ENCODE assay signal across 19 cellular contexts in the genomic region with DNA sequence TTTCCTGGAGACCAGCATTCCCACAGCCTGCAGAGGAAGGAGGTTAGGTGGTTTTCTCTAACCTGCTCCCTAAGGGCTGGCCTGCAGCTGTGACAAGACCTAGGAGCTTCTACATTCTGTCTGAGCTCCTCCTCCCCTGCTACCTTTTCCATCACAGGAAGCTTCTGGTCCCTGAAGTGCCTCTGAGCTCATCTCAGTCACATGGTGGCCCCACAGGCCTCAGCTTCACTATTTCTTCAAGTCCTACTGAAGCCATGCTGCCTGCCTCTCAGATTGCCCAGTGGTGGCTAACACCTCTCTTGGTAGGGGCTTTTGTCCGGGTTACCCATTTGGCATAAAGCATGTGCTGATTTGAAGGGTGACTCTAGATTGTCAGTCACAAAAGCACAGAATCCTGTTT.
DNase-seq lines count a peak whose midpoint lies in the region; ATAC-seq, FAIRE-seq and TF ChIP-seq lines count a peak whose summit lies in the region.
"Had no signal": no experiment of that assay in that cellular context is flagged by ENCODE, and none has a peak within 500 bp of the region (broad histone marks: within the 10 kb centered on the region; RNA-seq: fewer than 3 reads in every experiment).

No MANE protein-coding gene starts in this region.

- no peaks in the 10 kb centered on the region for H3K4me1 Mint-ChIP-seq in activated CD4-positive, alpha-beta T cell treated with anti-CD3 and anti-CD28 coated beads for 36 hours
- peaks cover 16 to 32% of the 10 kb centered on the region in 2 donors for H3K4me1 Mint-ChIP-seq in stimulated activated naive B cell treated with anti-CD40 and anti-IgM and Interleukin-4, amounts not matched to agents 10 μg/mL and 1 μg/mL and 100 μg/mL, for 72 hours

- H3K9me3 ChIP-seq in OCI-LY1 (ENCODE audit: low read length) (no peaks in the 10 kb centered on the region), HepG2 (ENCODE audit: low read length) (no peaks in the 10 kb centered on the region)
- H3K9me3 ChIP-seq: neutrophil, right atrium auricular region had no signal

- FAIRE-seq in HepG2 (lab: Jason Lieb, UNC) (no peak), GM12891 (lab: Jason Lieb, UNC) (no peak)

- POLR2A ChIA-PET in activated CD4-positive, alpha-beta T cell treated with anti-CD3 and anti-CD28 coated beads for 36 hours (lab: Charles Lee) = interaction anchor here (0.6 kb wide), 2 partner anchors 13 to 328 kb away, joined by 3 read pairs; no protein-coding TSS in a partner anchor
- POLR2A ChIA-PET in HepG2 (lab: Yijun Ruan, JAX) = no interaction called here

- H2AFZ ChIP-seq in OCI-LY1 (ENCODE audit: low read length) (no peak overlapping the region), HepG2 (ENCODE audit: low read length) (no peak overlapping the region)

- no TSS peak for BruUV-seq in HepG2 (replicated peaks; lab: Mats Ljungman, UMichigan)

- no CpG with 5 or more reads among the region's 1 CpG for WGBS in HepG2 (ENCODE audit: low lambda C conversion rate)

- H3K4me1 ChIP-seq in OCI-LY1 (ENCODE audit: insufficient read depth, low read length, severe bottlenecking) = peaks cover 24% of the 10 kb centered on the region
- no peaks in the 10 kb centered on the region for H3K4me1 ChIP-seq in HepG2 (ENCODE audit: insufficient read depth, low read length)
- H3K4me1 ChIP-seq: right atrium auricular region had no signal

- H3K4me2 ChIP-seq in OCI-LY1 (ENCODE audit: low read length) = peak overlapping the region; percentile 4; the same call in 1 of the 2 replicates
- H3K4me2 ChIP-seq in HepG2 (ENCODE audit: low read depth, low read length) = no peak overlapping the region

- ATAC-seq in activated CD4-positive, alpha-beta T cell treated with anti-CD3 and anti-CD28 coated beads for 36 hours = no peak
- ATAC-seq in stimulated activated naive B cell treated with anti-CD40 and anti-IgM and Interleukin-4, amounts not matched to agents 10 μg/mL and 1 μg/mL and 100 μg/mL, for 72 hours (replicated peaks) = peak; percentile 59 to 67
- ATAC-seq in HepG2 = no peak
- ATAC-seq: esophagus mucosa had no signal

- H3K36me3 ChIP-seq in OCI-LY1 (ENCODE audit: insufficient read depth, low read length) (no peaks in the 10 kb centered on the region), HepG2 (replicated peaks in 1 of 2; ENCODE audit: control insufficient read depth in 1 of 2, insufficient read depth in 2 of 2, low read length in 2 of 2) (peaks cover 3 to 20% of the 10 kb centered on the region in 2 experiments; a peak in 3 of 5 replicates)
- H3K36me3 ChIP-seq: right atrium auricular region had no signal

- H3K79me2 ChIP-seq in OCI-LY1 (ENCODE audit: insufficient read depth, low read length) = no peaks in the 10 kb centered on the region
- no peaks in the 10 kb centered on the region for H3K79me2 ChIP-seq in HepG2 (ENCODE audit: insufficient read depth, low read length)

- no peaks in the 10 kb centered on the region for H3K9me3 Mint-ChIP-seq in activated CD4-positive, alpha-beta T cell treated with anti-CD3 and anti-CD28 coated beads for 36 hours (ENCODE audit: low read depth)
- no peaks in the 10 kb centered on the region for H3K9me3 Mint-ChIP-seq in stimulated activated naive B cell treated with anti-CD40 and anti-IgM and Interleukin-4, amounts not matched to agents 10 μg/mL and 1 μg/mL and 100 μg/mL, for 72 hours
- H3K9me3 Mint-ChIP-seq: CD4-positive, alpha-beta T cell had no signal

- no peak overlapping the region for H3K4me3 ChIP-seq in Jurkat, Clone E6-1 (ENCODE audit: low read length)
- H3K4me3 ChIP-seq in OCI-LY1 (ENCODE audit: low read depth, low read length, poor library complexity, severe bottlenecking) (no peak overlapping the region), HepG2 (replicated peaks in 1 of 3; ENCODE audit: insufficient read depth in 1 of 3, low read depth in 2 of 3, low read length in 3 of 3) (no peak overlapping the region)
- H3K4me3 ChIP-seq: right atrium auricular region had no signal

- no peaks in the 10 kb centered on the region for H3K9me2 ChIP-seq in OCI-LY1 (ENCODE audit: low read depth, low read length)

- no peak for TF ChIP-seq RAD21 in HepG2 (CRISPR knock-in tag; IDR thresholded peaks at IDR 0.05)

- intact Hi-C loops in activated CD4-positive, alpha-beta T cell treated with anti-CD3 and anti-CD28 coated beads for 36 hours (cut with DNase I, micrococcal nuclease) = no loop called here
- intact Hi-C loops in HepG2 (cut with micrococcal nuclease; ENCODE audit: unreplicated experiment) = no loop called here

- no peak overlapping the region for H3K4me3 Mint-ChIP-seq in activated CD4-positive, alpha-beta T cell treated with anti-CD3 and anti-CD28 coated beads for 36 hours
- no peak overlapping the region for H3K4me3 Mint-ChIP-seq in stimulated activated naive B cell treated with anti-CD40 and anti-IgM and Interleukin-4, amounts not matched to agents 10 μg/mL and 1 μg/mL and 100 μg/mL, for 72 hours
- H3K4me3 Mint-ChIP-seq: CD4-positive, alpha-beta T cell had no signal

- H3K36me3 Mint-ChIP-seq in activated CD4-positive, alpha-beta T cell treated with anti-CD3 and anti-CD28 coated beads for 36 hours (ENCODE audit: low read depth) = peaks cover 2% of the 10 kb centered on the region
- H3K36me3 Mint-ChIP-seq in stimulated activated naive B cell treated with anti-CD40 and anti-IgM and Interleukin-4, amounts not matched to agents 10 μg/mL and 1 μg/mL and 100 μg/mL, for 72 hours = peaks cover 7 to 21% of the 10 kb centered on the region in 2 donors

- H3K27me3 Mint-ChIP-seq in activated CD4-positive, alpha-beta T cell treated with anti-CD3 and anti-CD28 coated beads for 36 hours = no peaks in the 10 kb centered on the region
- H3K27me3 Mint-ChIP-seq in stimulated activated naive B cell treated with anti-CD40 and anti-IgM and Interleukin-4, amounts not matched to agents 10 μg/mL and 1 μg/mL and 100 μg/mL, for 72 hours = no peaks in the 10 kb centered on the region
- H3K27me3 Mint-ChIP-seq: CD4-positive, alpha-beta T cell had no signal

- no peaks in the 10 kb centered on the region for H4K20me1 ChIP-seq in OCI-LY1 (ENCODE audit: insufficient read depth, low read length)
- H4K20me1 ChIP-seq in HepG2 (ENCODE audit: insufficient read depth, low read length) = no peaks in the 10 kb centered on the region; the same call in 1 of the 2 replicates

- TF ChIP-seq CTCF in OCI-LY1 (IDR thresholded peaks at IDR 0.05; ENCODE audit: low read length) = peak; percentile 14; the same call in 1 of the 2 replicates
- no peak for TF ChIP-seq CTCF in HepG2 (CRISPR knock-in tag; IDR thresholded peaks at IDR 0.05)

- TF ChIP-seq EP300 in HepG2 (IDR thresholded peaks at IDR 0.05; ENCODE audit: low read depth in 2 of 2, low read length in 2 of 2) (no peak), HepG2 (CRISPR knock-in tag; IDR thresholded peaks at IDR 0.05; ENCODE audit: borderline replicate concordance) (no peak)

- H3K27ac Mint-ChIP-seq in activated CD4-positive, alpha-beta T cell treated with anti-CD3 and anti-CD28 coated beads for 36 hours = no peak overlapping the region
- no peak overlapping the region for H3K27ac Mint-ChIP-seq in stimulated activated naive B cell treated with anti-CD40 and anti-IgM and Interleukin-4, amounts not matched to agents 10 μg/mL and 1 μg/mL and 100 μg/mL, for 72 hours
- H3K27ac Mint-ChIP-seq: CD4-positive, alpha-beta T cell had no signal

- H3F3A ChIP-seq in OCI-LY1 (ENCODE audit: insufficient read depth, low read length) = no peaks in the 10 kb centered on the region

- CTCF ChIA-PET in activated CD4-positive, alpha-beta T cell treated with anti-CD3 and anti-CD28 coated beads for 36 hours (lab: Charles Lee) = interaction anchor here (1.0 kb wide), 1 partner anchor 425 kb away, joined by 3 read pairs; no protein-coding TSS in a partner anchor
- CTCF ChIA-PET in HepG2 (lab: Yijun Ruan, JAX; ENCODE audit: low intra/inter-chr PET ratio, low total read pairs) = no interaction called here

- no peak for TF ChIP-seq POLR2A in HepG2 (IDR thresholded peaks at IDR 0.05; ENCODE audit: insufficient read depth in 1 of 2, low read depth in 2 of 2, low read length in 2 of 2)
- TF ChIP-seq POLR2A in GM12891 (IDR thresholded peaks at IDR 0.05; ENCODE audit: low read depth, low read length) = no peak

- DNase-seq in activated CD4-positive, alpha-beta T cell treated with anti-CD3 and anti-CD28 coated beads for 36 hours = peak; percentile 9
- no peak for DNase-seq in activated CD4-positive, alpha-beta T cell treated with anti-CD3 and anti-CD28 coated beads, Interleukin-2, amount 50 U/mL, for 48 hours
- peak; percentile 71 for DNase-seq in Jurkat, Clone E6-1 (ENCODE audit: low read depth, low spot score)
- no peak for DNase-seq in stimulated activated naive B cell treated with anti-CD40 and anti-IgM and Interleukin-4, amounts not matched to agents 10 μg/mL and 1 μg/mL and 100 μg/mL, for 72 hours
- DNase-seq in HepG2 (ENCODE audit: low spot score) (no peak), GM12891 (ENCODE audit: insufficient read length, low spot score) (no peak), GOT3 (lab: John Stamatoyannopoulos, UW) (no peak)
- DNase-seq: activated CD4-positive, CD25-positive, alpha-beta regulatory T cell treated with anti-CD3 and anti-CD28 coated beads, Interleukin-2, amount 50 U/mL, for 72 hours; activated effector memory CD4-positive, alpha-beta T cell treated with anti-CD3 and anti-CD28 coated beads, Interleukin-2, amount 50 U/mL, for 16 hours; amygdala; CD4-positive, alpha-beta T cell; central memory CD4-positive, alpha-beta T cell; NCI-H774; stimulated activated naive CD4-positive, alpha-beta T cell; trophoblast cell had no signal

- in situ Hi-C loops in HepG2 (cut with HindIII; ENCODE audit: extremely low pct_ligation_motif_present, low pct_unique_long_range_greater_than_20kb) = no loop called here

- H3K9ac ChIP-seq in OCI-LY1 (ENCODE audit: low read length) = no peak overlapping the region; the same call in 1 of the 2 replicates
- no peak overlapping the region for H3K9ac ChIP-seq in HepG2 (ENCODE audit: insufficient read depth, low read depth, low read length)

- H3K27ac ChIP-seq in OCI-LY1 (ENCODE audit: low read depth, low read length, poor library complexity, severe bottlenecking) = peak overlapping the region; percentile 27
- no peak overlapping the region for H3K27ac ChIP-seq in HepG2 (ENCODE audit: extremely low read length, insufficient read depth, low read length)
- H3K27ac ChIP-seq: neutrophil, right atrium auricular region had no signal

- H3K27me3 ChIP-seq in OCI-LY1 (ENCODE audit: insufficient read depth, low read length) (no peaks in the 10 kb centered on the region), HepG2 (ENCODE audit: control insufficient read depth in 1 of 2, insufficient read depth in 2 of 2, low read length in 2 of 2) (no peaks in the 10 kb centered on the region)
- H3K27me3 ChIP-seq: neutrophil, right atrium auricular region had no signal

TF ChIP-seq in HepG2, 621 proteins besides CTCF, POLR2A, EP300 and RAD21 (continues in another document):
- no peak for TF ChIP-seq IRF2 (CRISPR knock-in tag; IDR thresholded peaks at IDR 0.05)
- no peak for TF ChIP-seq MTA1 (CRISPR knock-in tag; IDR thresholded peaks at IDR 0.05; ENCODE audit: borderline replicate concordance)

TF ChIP-seq in GM12891, 5 proteins besides CTCF, POLR2A, EP300 and RAD21 (continues in another document):
- no peak for TF ChIP-seq TAF1 (IDR thresholded peaks at IDR 0.05; ENCODE audit: low read depth, low read length)
- TF ChIP-seq POU2F2 (IDR thresholded peaks at IDR 0.05; ENCODE audit: low read depth, low read length) = no peak
- no peak for TF ChIP-seq PAX5 (IDR thresholded peaks at IDR 0.05; ENCODE audit: insufficient read depth, low read length, severe bottlenecking)
- TF ChIP-seq POLR2AphosphoS5 (IDR thresholded peaks at IDR 0.05; ENCODE audit: low read depth, low read length) = no peak

Comparison
In these comparisons a context has a peak if more than half of its experiments do, and no peak if none do; other contexts are left out.
1. DNase-seq: peak in activated CD4-positive, alpha-beta T cell treated with anti-CD3 and anti-CD28 coated beads for 36 hours (single experiment) and Jurkat, Clone E6-1 (single experiment); none in activated CD4-positive, alpha-beta T cell treated with anti-CD3 and anti-CD28 coated beads, Interleukin-2, amount 50 U/mL, for 48 hours (0 of 2), stimulated activated naive B cell treated with anti-CD40 and anti-IgM and Interleukin-4, amounts not matched to agents 10 μg/mL and 1 μg/mL and 100 μg/mL, for 72 hours (single experiment), HepG2 (single experiment), GM12891 (single experiment) and GOT3 (single experiment).
2. ATAC-seq: peak in stimulated activated naive B cell treated with anti-CD40 and anti-IgM and Interleukin-4, amounts not matched to agents 10 μg/mL and 1 μg/mL and 100 μg/mL, for 72 hours (2 of 2); none in activated CD4-positive, alpha-beta T cell treated with anti-CD3 and anti-CD28 coated beads for 36 hours (single experiment) and HepG2 (single experiment).